9 cellular contexts compared by ENCODE assay signal in the genomic region with DNA sequence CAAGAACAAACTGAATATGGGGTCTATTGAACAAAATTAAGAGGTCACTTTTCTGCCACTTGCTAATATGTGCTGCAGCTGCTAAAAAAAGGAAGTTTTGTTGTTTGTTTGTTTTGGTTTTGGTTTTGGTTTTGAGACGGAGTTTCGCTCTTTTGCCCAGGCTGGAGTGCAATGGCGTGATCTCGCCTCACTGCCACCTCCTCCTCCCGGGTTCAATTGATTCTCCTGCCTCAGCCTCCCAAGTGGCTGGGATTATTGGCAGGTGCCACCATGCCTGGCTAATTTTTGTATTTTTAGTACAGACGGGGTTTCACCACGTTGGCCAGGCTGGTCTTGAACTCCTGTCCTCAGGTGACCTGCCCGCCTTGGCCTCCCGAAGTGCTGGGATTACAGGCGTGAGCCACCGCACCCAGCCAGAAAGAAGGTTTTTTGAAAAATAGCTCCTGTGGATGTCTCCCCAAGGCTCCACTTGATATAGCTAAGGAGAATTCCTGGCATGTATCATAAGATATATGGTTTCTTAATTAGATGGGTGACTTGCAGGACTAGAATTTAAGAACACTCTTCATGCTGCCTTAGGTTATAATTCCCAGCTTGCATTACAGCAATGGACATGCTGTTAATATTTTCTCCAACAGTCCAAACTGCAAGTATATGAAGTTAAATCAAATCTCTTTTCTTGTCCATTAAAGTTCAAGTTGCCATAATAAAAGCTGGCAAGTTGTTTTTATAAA.
DNase-seq lines count a peak whose midpoint lies in the region; ATAC-seq and TF ChIP-seq lines count a peak whose summit lies in the region.
"Had no signal": no experiment of that assay in that cellular context is flagged by ENCODE, and none has a peak within 500 bp of the region (broad histone marks: within the 10 kb centered on the region; RNA-seq: fewer than 3 reads in every experiment).

No MANE protein-coding gene starts in this region.

- no peaks in the 10 kb centered on the region for H3K4me1 ChIP-seq in hepatocyte (ENCODE audit: insufficient read depth)

- H3K9me3 ChIP-seq in hepatocyte (ENCODE audit: low read depth), result no peaks in the 10 kb centered on the region

- H3K36me3 ChIP-seq in hepatocyte (replicated peaks; ENCODE audit: insufficient read depth, low read depth), result no peaks in the 10 kb centered on the region

- no peak overlapping the region for H3K4me3 ChIP-seq in hepatocyte

- WGBS in hepatocyte (ENCODE audit: low lambda C conversion rate, missing lambda C conversion rate), result 86% methylated on average over 11 of the region's 11 CpGs

- TF ChIP-seq CTCF in hepatocyte (IDR thresholded peaks at IDR 0.05; ENCODE audit: poor library complexity), result no peak

- no peak overlapping the region for H2AFZ ChIP-seq in hepatocyte

- no peaks in the 10 kb centered on the region for H3K79me2 ChIP-seq in hepatocyte

- peak overlapping the region; percentile 13 for H3K27ac ChIP-seq in caudate nucleus (ENCODE audit: low read depth, low read length)
- H3K27ac ChIP-seq in hepatocyte, result no peak overlapping the region

- ATAC-seq in GM18873 (IDR thresholded peaks at IDR 0.05; ENCODE audit: low FRiP score, unreplicated experiment) (peak; percentile 65), HG03025 (IDR thresholded peaks at IDR 0.05; ENCODE audit: low FRiP score, unreplicated experiment) (peak; percentile 61), HG03521 (IDR thresholded peaks at IDR 0.05; ENCODE audit: unreplicated experiment) (no peak)

- H4K20me1 ChIP-seq in hepatocyte (ENCODE audit: insufficient read depth, poor library complexity, severe bottlenecking), result no peaks in the 10 kb centered on the region

- no peak overlapping the region for H3K4me2 ChIP-seq in hepatocyte

- DNase-seq in AG08395 (ENCODE audit: low spot score), result peak; percentile 34
- DNase-seq in caudate nucleus (lab: John Stamatoyannopoulos, UW), result no peak
- no peak for DNase-seq in inferior parietal cortex (ENCODE audit: extremely low spot score)
- no peak for DNase-seq in NCI-H1105 (lab: John Stamatoyannopoulos, UW)
- no peak for DNase-seq in hepatocyte (ENCODE audit: low spot score)
- DNase-seq: IMR-90 had no signal

- H3K27me3 ChIP-seq in hepatocyte, result no peaks in the 10 kb centered on the region

- no peaks in the 10 kb centered on the region for H3K9me2 ChIP-seq in hepatocyte (replicated peaks; ENCODE audit: insufficient read depth)
